In genomic region chr18:46787674-46788073, GRCh38 we compare ENCODE assay signal across 28 cellular contexts. TPM values are rescaled to one million over a fixed set of nuclear protein-coding genes. Genes with fewer than 3 reads are reported as not detected.
"Had no signal": no experiment of that assay in that cellular context is flagged by ENCODE, and none has a peak within 500 bp of the region (broad histone marks: within the 10 kb centered on the region; RNA-seq: fewer than 3 reads in every experiment).

No MANE protein-coding gene starts in this region.

- H3K27me3 ChIP-seq: stomach, suprapubic skin, testis, thyroid gland, tibial artery, tibial nerve, transverse colon, upper lobe of left lung, upper lobe of right lung, uterus, vagina had no signal

- H3K27ac ChIP-seq: stomach, suprapubic skin, testis, thoracic aorta, thyroid gland, tibial artery, tibial nerve, transverse colon, upper lobe of left lung, upper lobe of right lung, uterus, vagina had no signal

- H3K9me3 ChIP-seq: testis, thyroid gland, transverse colon, upper lobe of right lung, uterus, vagina had no signal

- H3K4me1 ChIP-seq: stomach, suprapubic skin, testis, thyroid gland, tibial artery, tibial nerve, transverse colon, upper lobe of left lung, upper lobe of right lung, uterus, vagina had no signal

- FAIRE-seq: urothelium cell line had no signal

- DNase-seq: stimulated activated CD4-positive, alpha-beta T cell treated with anti-CD3 and anti-CD28 coated beads, Interleukin-2, amount 100 ng/mL, for 48 hours; stimulated activated CD4-positive, alpha-beta T cell treated with anti-CD3 and anti-CD28 coated beads, Interleukin-4, amount 100 ng/mL, for 1 hour; stimulated activated CD4-positive, alpha-beta T cell treated with anti-CD3 and anti-CD28 coated beads, Interleukin-4, amount 100 ng/mL, for 24 hours; stimulated activated CD4-positive, alpha-beta T cell treated with anti-CD3 and anti-CD28 coated beads, Interleukin-4, amount 100 ng/mL, for 4 hours; stimulated activated CD8-positive, alpha-beta memory T cell treated with anti-CD3 and anti-CD28 coated beads, Interleukin-4, amount 100 ng/mL, for 48 hours; stimulated activated naive B cell treated with anti-CD40 and anti-IgM and Interleukin-4, amounts not matched to agents 10 μg/mL and 1 μg/mL and 100 μg/mL, for 72 hours; stimulated activated naive CD4-positive, alpha-beta T cell; stimulated activated naive CD4-positive, alpha-beta T cell treated with Interleukin-2 at 50 U/mL for 16 hours; stimulated activated naive CD8-positive, alpha-beta T cell treated with anti-CD3 and anti-CD28 coated beads, Interleukin-15, amount 100 ng/mL, for 72 hours; stimulated activated naive CD8-positive, alpha-beta T cell treated with anti-CD3 and anti-CD28 coated beads, Interleukin-15, Interleukin-2, amounts not matched to agents 100 U/mL and 50 U/mL, for 24 hours; stomach; substantia nigra; testis; thyroid gland; tibial artery; transverse colon; trophoblast cell; upper lobe of left lung; upper lobe of right lung; uterus had no signal

- H3K36me3 ChIP-seq: stomach, suprapubic skin, thoracic aorta, thyroid gland, tibial artery, tibial nerve, transverse colon, upper lobe of left lung, upper lobe of right lung, uterus, vagina had no signal

- ATAC-seq: stimulated activated effector memory CD8-positive, alpha-beta T cell treated with anti-CD3 and anti-CD28 coated beads, Interleukin-12 subunit alpha, Interleukin-12 subunit beta, amount 100 ng/mL, for 72 hours; stimulated activated memory B cell treated with anti-CD40 and anti-IgM and Interleukin-4, amounts not matched to agents 10 μg/mL and 1 μg/mL and 100 μg/mL, for 72 hours; stimulated activated naive B cell treated with anti-CD40 and anti-IgM and Interleukin-4, amounts not matched to agents 10 μg/mL and 1 μg/mL and 100 μg/mL, for 72 hours; stimulated activated naive CD8-positive, alpha-beta T cell treated with anti-CD3 and anti-CD28 coated beads, Interleukin-15, amount 100 ng/mL, for 72 hours; stimulated activated naive CD8-positive, alpha-beta T cell treated with anti-CD3 and anti-CD28 coated beads, Interleukin-15, Interleukin-2, amounts not matched to agents 100 U/mL and 50 U/mL, for 24 hours; upper lobe of right lung had no signal

- H3K4me3 ChIP-seq: stomach, suprapubic skin, testis, thoracic aorta, thyroid gland, tibial artery, tibial nerve, transverse colon, upper lobe of left lung, upper lobe of right lung, uterus, vagina had no signal

RNA-seq across cellular contexts. Expression of gene ST8SIA5, which starts 30.8 kb away (rescaled TPM):
- total RNA-seq: suprapubic skin, tibial nerve, upper lobe of right lung, ureter, vagina had no signal
